Comparison of ENCODE assay signal across 1 cellular context in the genomic region with DNA sequence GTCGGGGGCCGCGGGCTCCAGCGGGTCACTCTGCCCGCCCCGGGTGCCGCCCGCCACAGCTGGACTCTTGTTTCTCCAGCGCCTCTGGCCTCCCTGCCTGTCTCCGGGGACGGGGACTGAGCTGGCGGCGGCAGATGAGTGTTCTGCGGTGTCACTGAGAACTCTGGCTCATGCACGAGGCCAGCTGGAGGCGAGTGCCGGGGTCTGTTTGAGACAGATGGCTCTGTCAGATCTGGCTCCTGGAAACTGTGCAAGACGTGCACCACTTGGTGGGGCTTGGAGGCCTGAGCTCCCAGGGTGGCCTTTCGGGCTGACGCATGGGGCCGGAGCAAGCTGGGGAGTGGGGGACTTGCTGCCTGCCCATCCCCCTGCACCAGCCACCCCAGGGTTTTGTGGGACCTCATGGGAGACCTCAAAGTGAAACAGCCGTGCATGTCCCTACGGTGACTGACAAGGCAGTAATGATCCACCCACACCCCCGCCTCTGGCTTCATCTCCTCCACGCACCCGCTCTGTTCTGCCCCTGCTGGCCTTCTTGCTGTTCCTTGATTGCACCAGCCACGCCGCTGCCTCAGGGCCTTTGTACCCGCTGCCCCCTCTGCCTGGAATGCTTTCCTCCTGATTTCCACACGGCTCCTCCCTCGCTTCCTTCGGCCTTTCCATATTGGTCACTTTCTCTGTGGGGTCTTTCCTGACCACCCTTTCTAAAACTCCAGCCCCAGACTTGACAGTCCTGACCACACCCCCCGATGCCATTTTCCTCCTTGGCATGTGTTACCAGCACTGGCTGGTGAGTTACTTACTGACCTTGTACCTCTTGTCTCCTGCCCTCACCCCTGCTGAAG.
TF ChIP-seq lines count a peak whose summit lies in the region.

No MANE protein-coding gene starts in this region.

TF ChIP-seq in K562, 482 proteins besides CTCF, POLR2A, EP300 and RAD21 (continued from another document and continues in another):
- TF ChIP-seq, protein P1, sequence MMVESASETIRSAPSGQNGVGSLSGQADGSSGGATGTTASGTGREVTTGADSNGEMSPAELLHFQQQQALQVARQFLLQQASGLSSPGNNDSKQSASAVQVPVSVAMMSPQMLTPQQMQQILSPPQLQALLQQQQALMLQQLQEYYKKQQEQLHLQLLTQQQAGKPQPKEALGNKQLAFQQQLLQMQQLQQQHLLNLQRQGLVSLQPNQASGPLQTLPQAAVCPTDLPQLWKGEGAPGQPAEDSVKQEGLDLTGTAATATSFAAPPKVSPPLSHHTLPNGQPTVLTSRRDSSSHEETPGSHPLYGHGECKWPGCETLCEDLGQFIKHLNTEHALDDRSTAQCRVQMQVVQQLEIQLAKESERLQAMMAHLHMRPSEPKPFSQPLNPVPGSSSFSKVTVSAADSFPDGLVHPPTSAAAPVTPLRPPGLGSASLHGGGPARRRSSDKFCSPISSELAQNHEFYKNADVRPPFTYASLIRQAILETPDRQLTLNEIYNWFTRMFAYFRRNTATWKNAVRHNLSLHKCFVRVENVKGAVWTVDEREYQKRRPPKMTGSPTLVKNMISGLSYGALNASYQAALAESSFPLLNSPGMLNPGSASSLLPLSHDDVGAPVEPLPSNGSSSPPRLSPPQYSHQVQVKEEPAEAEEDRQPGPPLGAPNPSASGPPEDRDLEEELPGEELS (CRISPR knock-in tag; IDR thresholded peaks at IDR 0.05; ENCODE audit: borderline replicate concordance): no peak
- TF ChIP-seq NCOA4 (IDR thresholded peaks at IDR 0.05; ENCODE audit: partially characterized antibody) (no peak), NR2C1 (IDR thresholded peaks at IDR 0.05) (no peak), NR2C1 (tag; IDR thresholded peaks at IDR 0.05) (no peak), ZBED1 (IDR thresholded peaks at IDR 0.05) (no peak), YY1 (IDR thresholded peaks at IDR 0.05; ENCODE audit: borderline replicate concordance in 1 of 3, control insufficient read depth in 1 of 3, extremely low read depth in 1 of 3, insufficient read depth in 3 of 3, insufficient read length in 1 of 3, insufficient replicate concordance in 2 of 3, low read depth in 1 of 3, low read length in 2 of 3) (no peak), HNRNPH1 (optimal IDR thresholded peaks at IDR 0.05; ENCODE audit: low read depth, low read length) (no peak), MEF2A (IDR thresholded peaks at IDR 0.05; ENCODE audit: control insufficient read depth, low read depth, low read length) (no peak), WHSC1 (IDR thresholded peaks at IDR 0.05; ENCODE audit: low read length) (no peak), PTBP1 (IDR thresholded peaks at IDR 0.05; ENCODE audit: low read depth, low read length) (0 out of 2 replicates have a peak, but pooled peaks have one; percentile 35), ATF7 (IDR thresholded peaks at IDR 0.05) (no peak), ZBTB8A (IDR thresholded peaks at IDR 0.05; ENCODE audit: partially characterized antibody) (no peak), NCOA1 (IDR thresholded peaks at IDR 0.05; ENCODE audit: low read depth) (no peak), DNMT1 (IDR thresholded peaks at IDR 0.05) (no peak), ELF2 (CRISPR knock-in tag; IDR thresholded peaks at IDR 0.05) (no peak), ZNF121 (CRISPR knock-in tag; conservative IDR thresholded peaks at IDR 0.05) (no peak), PRMT5 (CRISPR knock-in tag; IDR thresholded peaks at IDR 0.05) (no peak), ZNF764 (CRISPR knock-in tag; IDR thresholded peaks at IDR 0.05; ENCODE audit: low read depth) (no peak), SRF (CRISPR knock-in tag; IDR thresholded peaks at IDR 0.05) (no peak), HMGN3 (IDR thresholded peaks at IDR 0.05; ENCODE audit: borderline replicate concordance, extremely low read depth, insufficient read length, low read depth, low read length) (no peak), STAT5A (IDR thresholded peaks at IDR 0.05; ENCODE audit: borderline replicate concordance, low read length) (0 out of 2 replicates have a peak, but pooled peaks have one; percentile 24), ZNF282 (CRISPR knock-in tag; IDR thresholded peaks at IDR 0.05) (no peak), SMARCE1 (IDR thresholded peaks at IDR 0.05) (no peak), PTTG1 (tag; IDR thresholded peaks at IDR 0.05; ENCODE audit: low read depth) (no peak), JUND (IDR thresholded peaks at IDR 0.05; ENCODE audit: borderline replicate concordance, low read depth, low read length) (no peak), JUND (tag; IDR thresholded peaks at IDR 0.05; ENCODE audit: borderline replicate concordance, low read depth, low read length) (no peak), TAL1 (IDR thresholded peaks at IDR 0.05) (peak; percentile 54; the same call in 1 of the 2 replicates), CHD2 (IDR thresholded peaks at IDR 0.05; ENCODE audit: low read depth, low read length) (no peak), ZFPM2 (CRISPR knock-in tag; IDR thresholded peaks at IDR 0.05) (no peak), GTF2A2 (tag; IDR thresholded peaks at IDR 0.05) (no peak), KAT8 (IDR thresholded peaks at IDR 0.05; ENCODE audit: low read depth) (no peak), IRF2 (CRISPR knock-in tag; IDR thresholded peaks at IDR 0.05) (no peak), ARID1B (IDR thresholded peaks at IDR 0.05) (peak; percentile 60; the same call in 1 of the 2 replicates), ILF3 (IDR thresholded peaks at IDR 0.05; ENCODE audit: borderline replicate concordance) (no peak), ZNF311 (CRISPR knock-in tag; IDR thresholded peaks at IDR 0.05) (no peak)
- TF ChIP-seq, protein P2, sequence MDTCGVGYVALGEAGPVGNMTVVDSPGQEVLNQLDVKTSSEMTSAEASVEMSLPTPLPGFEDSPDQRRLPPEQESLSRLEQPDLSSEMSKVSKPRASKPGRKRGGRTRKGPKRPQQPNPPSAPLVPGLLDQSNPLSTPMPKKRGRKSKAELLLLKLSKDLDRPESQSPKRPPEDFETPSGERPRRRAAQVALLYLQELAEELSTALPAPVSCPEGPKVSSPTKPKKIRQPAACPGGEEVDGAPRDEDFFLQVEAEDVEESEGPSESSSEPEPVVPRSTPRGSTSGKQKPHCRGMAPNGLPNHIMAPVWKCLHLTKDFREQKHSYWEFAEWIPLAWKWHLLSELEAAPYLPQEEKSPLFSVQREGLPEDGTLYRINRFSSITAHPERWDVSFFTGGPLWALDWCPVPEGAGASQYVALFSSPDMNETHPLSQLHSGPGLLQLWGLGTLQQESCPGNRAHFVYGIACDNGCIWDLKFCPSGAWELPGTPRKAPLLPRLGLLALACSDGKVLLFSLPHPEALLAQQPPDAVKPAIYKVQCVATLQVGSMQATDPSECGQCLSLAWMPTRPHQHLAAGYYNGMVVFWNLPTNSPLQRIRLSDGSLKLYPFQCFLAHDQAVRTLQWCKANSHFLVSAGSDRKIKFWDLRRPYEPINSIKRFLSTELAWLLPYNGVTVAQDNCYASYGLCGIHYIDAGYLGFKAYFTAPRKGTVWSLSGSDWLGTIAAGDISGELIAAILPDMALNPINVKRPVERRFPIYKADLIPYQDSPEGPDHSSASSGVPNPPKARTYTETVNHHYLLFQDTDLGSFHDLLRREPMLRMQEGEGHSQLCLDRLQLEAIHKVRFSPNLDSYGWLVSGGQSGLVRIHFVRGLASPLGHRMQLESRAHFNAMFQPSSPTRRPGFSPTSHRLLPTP (IDR thresholded peaks at IDR 0.05; ENCODE audit: borderline replicate concordance, extremely low read depth, insufficient read length): no peak
- TF ChIP-seq, protein P3, sequence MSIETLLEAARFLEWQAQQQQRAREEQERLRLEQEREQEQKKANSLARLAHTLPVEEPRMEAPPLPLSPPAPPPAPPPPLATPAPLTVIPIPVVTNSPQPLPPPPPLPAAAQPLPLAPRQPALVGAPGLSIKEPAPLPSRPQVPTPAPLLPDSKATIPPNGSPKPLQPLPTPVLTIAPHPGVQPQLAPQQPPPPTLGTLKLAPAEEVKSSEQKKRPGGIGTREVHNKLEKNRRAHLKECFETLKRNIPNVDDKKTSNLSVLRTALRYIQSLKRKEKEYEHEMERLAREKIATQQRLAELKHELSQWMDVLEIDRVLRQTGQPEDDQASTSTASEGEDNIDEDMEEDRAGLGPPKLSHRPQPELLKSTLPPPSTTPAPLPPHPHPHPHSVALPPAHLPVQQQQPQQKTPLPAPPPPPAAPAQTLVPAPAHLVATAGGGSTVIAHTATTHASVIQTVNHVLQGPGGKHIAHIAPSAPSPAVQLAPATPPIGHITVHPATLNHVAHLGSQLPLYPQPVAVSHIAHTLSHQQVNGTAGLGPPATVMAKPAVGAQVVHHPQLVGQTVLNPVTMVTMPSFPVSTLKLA (conservative IDR thresholded peaks at IDR 0.05): peak in 1 of 2 experiments; percentile 68; a peak in 2 of 4 replicates
- TF ChIP-seq, protein P4, sequence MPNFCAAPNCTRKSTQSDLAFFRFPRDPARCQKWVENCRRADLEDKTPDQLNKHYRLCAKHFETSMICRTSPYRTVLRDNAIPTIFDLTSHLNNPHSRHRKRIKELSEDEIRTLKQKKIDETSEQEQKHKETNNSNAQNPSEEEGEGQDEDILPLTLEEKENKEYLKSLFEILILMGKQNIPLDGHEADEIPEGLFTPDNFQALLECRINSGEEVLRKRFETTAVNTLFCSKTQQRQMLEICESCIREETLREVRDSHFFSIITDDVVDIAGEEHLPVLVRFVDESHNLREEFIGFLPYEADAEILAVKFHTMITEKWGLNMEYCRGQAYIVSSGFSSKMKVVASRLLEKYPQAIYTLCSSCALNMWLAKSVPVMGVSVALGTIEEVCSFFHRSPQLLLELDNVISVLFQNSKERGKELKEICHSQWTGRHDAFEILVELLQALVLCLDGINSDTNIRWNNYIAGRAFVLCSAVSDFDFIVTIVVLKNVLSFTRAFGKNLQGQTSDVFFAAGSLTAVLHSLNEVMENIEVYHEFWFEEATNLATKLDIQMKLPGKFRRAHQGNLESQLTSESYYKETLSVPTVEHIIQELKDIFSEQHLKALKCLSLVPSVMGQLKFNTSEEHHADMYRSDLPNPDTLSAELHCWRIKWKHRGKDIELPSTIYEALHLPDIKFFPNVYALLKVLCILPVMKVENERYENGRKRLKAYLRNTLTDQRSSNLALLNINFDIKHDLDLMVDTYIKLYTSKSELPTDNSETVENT (CRISPR knock-in tag; IDR thresholded peaks at IDR 0.05): no peak
- TF ChIP-seq, protein P5, sequence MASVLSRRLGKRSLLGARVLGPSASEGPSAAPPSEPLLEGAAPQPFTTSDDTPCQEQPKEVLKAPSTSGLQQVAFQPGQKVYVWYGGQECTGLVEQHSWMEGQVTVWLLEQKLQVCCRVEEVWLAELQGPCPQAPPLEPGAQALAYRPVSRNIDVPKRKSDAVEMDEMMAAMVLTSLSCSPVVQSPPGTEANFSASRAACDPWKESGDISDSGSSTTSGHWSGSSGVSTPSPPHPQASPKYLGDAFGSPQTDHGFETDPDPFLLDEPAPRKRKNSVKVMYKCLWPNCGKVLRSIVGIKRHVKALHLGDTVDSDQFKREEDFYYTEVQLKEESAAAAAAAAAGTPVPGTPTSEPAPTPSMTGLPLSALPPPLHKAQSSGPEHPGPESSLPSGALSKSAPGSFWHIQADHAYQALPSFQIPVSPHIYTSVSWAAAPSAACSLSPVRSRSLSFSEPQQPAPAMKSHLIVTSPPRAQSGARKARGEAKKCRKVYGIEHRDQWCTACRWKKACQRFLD (CRISPR knock-in tag; IDR thresholded peaks at IDR 0.05): 0 out of 2 replicates have a peak, but pooled peaks have one; percentile 37
- TF ChIP-seq, protein P6, sequence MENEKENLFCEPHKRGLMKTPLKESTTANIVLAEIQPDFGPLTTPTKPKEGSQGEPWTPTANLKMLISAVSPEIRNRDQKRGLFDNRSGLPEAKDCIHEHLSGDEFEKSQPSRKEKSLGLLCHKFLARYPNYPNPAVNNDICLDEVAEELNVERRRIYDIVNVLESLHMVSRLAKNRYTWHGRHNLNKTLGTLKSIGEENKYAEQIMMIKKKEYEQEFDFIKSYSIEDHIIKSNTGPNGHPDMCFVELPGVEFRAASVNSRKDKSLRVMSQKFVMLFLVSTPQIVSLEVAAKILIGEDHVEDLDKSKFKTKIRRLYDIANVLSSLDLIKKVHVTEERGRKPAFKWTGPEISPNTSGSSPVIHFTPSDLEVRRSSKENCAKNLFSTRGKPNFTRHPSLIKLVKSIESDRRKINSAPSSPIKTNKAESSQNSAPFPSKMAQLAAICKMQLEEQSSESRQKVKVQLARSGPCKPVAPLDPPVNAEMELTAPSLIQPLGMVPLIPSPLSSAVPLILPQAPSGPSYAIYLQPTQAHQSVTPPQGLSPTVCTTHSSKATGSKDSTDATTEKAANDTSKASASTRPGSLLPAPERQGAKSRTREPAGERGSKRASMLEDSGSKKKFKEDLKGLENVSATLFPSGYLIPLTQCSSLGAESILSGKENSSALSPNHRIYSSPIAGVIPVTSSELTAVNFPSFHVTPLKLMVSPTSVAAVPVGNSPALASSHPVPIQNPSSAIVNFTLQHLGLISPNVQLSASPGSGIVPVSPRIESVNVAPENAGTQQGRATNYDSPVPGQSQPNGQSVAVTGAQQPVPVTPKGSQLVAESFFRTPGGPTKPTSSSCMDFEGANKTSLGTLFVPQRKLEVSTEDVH (IDR thresholded peaks at IDR 0.05; ENCODE audit: low read depth, partially characterized antibody): no peak
- TF ChIP-seq, protein P7, sequence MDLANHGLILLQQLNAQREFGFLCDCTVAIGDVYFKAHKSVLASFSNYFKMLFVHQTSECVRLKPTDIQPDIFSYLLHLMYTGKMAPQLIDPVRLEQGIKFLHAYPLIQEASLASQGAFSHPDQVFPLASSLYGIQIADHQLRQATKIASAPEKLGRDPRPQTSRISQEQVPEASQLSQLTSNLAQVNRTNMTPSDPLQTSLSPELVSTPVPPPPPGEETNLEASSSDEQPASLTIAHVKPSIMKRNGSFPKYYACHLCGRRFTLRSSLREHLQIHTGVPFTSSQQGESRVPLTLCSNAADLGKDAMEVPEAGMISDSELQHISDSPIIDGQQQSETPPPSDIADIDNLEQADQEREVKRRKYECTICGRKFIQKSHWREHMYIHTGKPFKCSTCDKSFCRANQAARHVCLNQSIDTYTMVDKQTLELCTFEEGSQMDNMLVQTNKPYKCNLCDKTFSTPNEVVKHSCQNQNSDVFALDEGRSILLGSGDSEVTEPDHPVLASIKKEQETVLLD (IDR thresholded peaks at IDR 0.05): no peak
- TF ChIP-seq, protein P8, sequence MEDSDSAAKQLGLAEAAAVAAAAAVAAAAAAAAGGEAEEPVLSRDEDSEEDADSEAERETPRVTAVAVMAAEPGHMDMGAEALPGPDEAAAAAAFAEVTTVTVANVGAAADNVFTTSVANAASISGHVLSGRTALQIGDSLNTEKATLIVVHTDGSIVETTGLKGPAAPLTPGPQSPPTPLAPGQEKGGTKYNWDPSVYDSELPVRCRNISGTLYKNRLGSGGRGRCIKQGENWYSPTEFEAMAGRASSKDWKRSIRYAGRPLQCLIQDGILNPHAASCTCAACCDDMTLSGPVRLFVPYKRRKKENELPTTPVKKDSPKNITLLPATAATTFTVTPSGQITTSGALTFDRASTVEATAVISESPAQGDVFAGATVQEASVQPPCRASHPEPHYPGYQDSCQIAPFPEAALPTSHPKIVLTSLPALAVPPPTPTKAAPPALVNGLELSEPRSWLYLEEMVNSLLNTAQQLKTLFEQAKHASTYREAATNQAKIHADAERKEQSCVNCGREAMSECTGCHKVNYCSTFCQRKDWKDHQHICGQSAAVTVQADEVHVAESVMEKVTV (CRISPR knock-in tag; IDR thresholded peaks at IDR 0.05): no peak
- TF ChIP-seq, protein P9, sequence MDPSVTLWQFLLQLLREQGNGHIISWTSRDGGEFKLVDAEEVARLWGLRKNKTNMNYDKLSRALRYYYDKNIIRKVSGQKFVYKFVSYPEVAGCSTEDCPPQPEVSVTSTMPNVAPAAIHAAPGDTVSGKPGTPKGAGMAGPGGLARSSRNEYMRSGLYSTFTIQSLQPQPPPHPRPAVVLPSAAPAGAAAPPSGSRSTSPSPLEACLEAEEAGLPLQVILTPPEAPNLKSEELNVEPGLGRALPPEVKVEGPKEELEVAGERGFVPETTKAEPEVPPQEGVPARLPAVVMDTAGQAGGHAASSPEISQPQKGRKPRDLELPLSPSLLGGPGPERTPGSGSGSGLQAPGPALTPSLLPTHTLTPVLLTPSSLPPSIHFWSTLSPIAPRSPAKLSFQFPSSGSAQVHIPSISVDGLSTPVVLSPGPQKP (CRISPR knock-in tag; IDR thresholded peaks at IDR 0.05): no peak
